Comparison of ENCODE assay signal across 14 cellular contexts in the genomic region with DNA sequence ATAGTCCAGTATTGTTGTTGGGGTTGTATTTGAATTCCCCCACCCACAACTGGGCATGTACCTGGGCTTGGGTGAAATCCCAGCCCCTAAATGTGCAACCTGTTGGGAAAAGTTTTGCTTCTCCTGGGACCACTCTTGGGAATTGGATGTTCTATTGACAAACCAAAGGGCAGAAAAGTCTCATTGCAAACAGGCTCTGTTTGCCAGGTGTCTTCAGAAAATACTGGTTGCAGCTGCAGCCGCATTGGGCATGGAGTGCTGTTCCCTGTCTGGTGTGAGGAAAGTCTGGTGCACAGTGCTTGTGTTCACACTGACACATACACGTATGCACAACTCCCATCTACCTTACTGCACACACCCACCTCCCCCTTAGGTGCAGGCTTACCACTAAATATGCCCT.
"Had no signal": no experiment of that assay in that cellular context is flagged by ENCODE, and none has a peak within 500 bp of the region (broad histone marks: within the 10 kb centered on the region; RNA-seq: fewer than 3 reads in every experiment).

No MANE protein-coding gene starts in this region.

- H3K27me3 ChIP-seq: dorsolateral prefrontal cortex, gastrocnemius medialis, right atrium auricular region had no signal

- ATAC-seq: activated CD4-positive, alpha-beta T cell treated with anti-CD3 and anti-CD28 coated beads for 36 hours; gastrocnemius medialis; heart left ventricle; natural killer cell; T-cell had no signal

- H3K27me3 Mint-ChIP-seq: activated CD4-positive, alpha-beta T cell treated with anti-CD3 and anti-CD28 coated beads for 36 hours had no signal

- H3K36me3 Mint-ChIP-seq: natural killer cell, T-cell had no signal

- H3K27ac ChIP-seq: dorsolateral prefrontal cortex, gastrocnemius medialis, heart left ventricle, right atrium auricular region had no signal

- DNase-seq: activated CD4-positive, alpha-beta memory T cell treated with anti-CD3 and anti-CD28 coated beads, Interleukin-2, amount 10 ng/mL, durations not matched to agents 7 days and 5 days; activated CD4-positive, alpha-beta T cell treated with anti-CD3 and anti-CD28 coated beads for 36 hours; activated effector memory CD4-positive, alpha-beta T cell treated with Interleukin-2 at 50 U/mL for 16 hours; activated naive CD4-positive, alpha-beta T cell treated with anti-CD3 and anti-CD28 coated beads, Interleukin-2, amount 50 U/mL, for 16 hours; activated T-cell treated with anti-CD3 and anti-CD28 coated beads, Interleukin-2, amount 50 U/mL, for 24 hours; erythroblast; gastrocnemius medialis; heart left ventricle; natural killer cell; occipital lobe; T-cell; T1000 had no signal

- H3K4me1 Mint-ChIP-seq: activated CD4-positive, alpha-beta memory T cell treated with anti-CD3 and anti-CD28 coated beads, Interleukin-2, amount 10 ng/mL, durations not matched to agents 7 days and 5 days; activated CD4-positive, alpha-beta T cell treated with anti-CD3 and anti-CD28 coated beads for 36 hours; natural killer cell; T-cell had no signal

- H3K4me3 Mint-ChIP-seq: activated CD4-positive, alpha-beta memory T cell treated with anti-CD3 and anti-CD28 coated beads, Interleukin-2, amount 10 ng/mL, durations not matched to agents 7 days and 5 days; activated CD4-positive, alpha-beta T cell treated with anti-CD3 and anti-CD28 coated beads for 36 hours; activated T-cell treated with anti-CD3 and anti-CD28 coated beads, Interleukin-2, amount 50 U/mL, for 24 hours; natural killer cell; T-cell had no signal

- H3K36me3 ChIP-seq: gastrocnemius medialis, heart left ventricle, right atrium auricular region had no signal

- H3K27ac Mint-ChIP-seq: activated CD4-positive, alpha-beta memory T cell treated with anti-CD3 and anti-CD28 coated beads, Interleukin-2, amount 10 ng/mL, durations not matched to agents 7 days and 5 days; activated CD4-positive, alpha-beta T cell treated with anti-CD3 and anti-CD28 coated beads for 36 hours; activated T-cell treated with anti-CD3 and anti-CD28 coated beads, Interleukin-2, amount 50 U/mL, for 24 hours; natural killer cell; T-cell had no signal

- H3K4me3 ChIP-seq: dorsolateral prefrontal cortex, gastrocnemius medialis, heart left ventricle, right atrium auricular region had no signal

- H3K9me3 ChIP-seq: gastrocnemius medialis, heart left ventricle, right atrium auricular region had no signal

- H3K4me1 ChIP-seq: gastrocnemius medialis, heart left ventricle, right atrium auricular region had no signal

- H3K9me3 Mint-ChIP-seq: activated CD4-positive, alpha-beta memory T cell treated with anti-CD3 and anti-CD28 coated beads, Interleukin-2, amount 10 ng/mL, durations not matched to agents 7 days and 5 days; activated T-cell treated with anti-CD3 and anti-CD28 coated beads, Interleukin-2, amount 50 U/mL, for 24 hours; natural killer cell; T-cell had no signal
